17 cellular contexts compared by ENCODE assay signal in genomic region chr15:43880406-43881184, GRCh38. TPM values are rescaled to one million over a fixed set of nuclear protein-coding genes. Genes with fewer than 3 reads are reported as not detected.
DNase-seq lines count a peak whose midpoint lies in the region; ATAC-seq, FAIRE-seq and TF ChIP-seq lines count a peak whose summit lies in the region.
"Had no signal": no experiment of that assay in that cellular context is flagged by ENCODE, and none has a peak within 500 bp of the region (broad histone marks: within the 10 kb centered on the region; RNA-seq: fewer than 3 reads in every experiment).

No MANE protein-coding gene starts in this region.

- TF ChIP-seq POLR2A in GM12891 (IDR thresholded peaks at IDR 0.05; ENCODE audit: low read depth, low read length) = no peak

- peak overlapping the region in 1 of 8 donors; percentile 63 for H3K4me3 Mint-ChIP-seq in naive B cell
- H3K4me3 Mint-ChIP-seq: activated CD4-positive, alpha-beta T cell treated with anti-CD3 and anti-CD28 coated beads, Interleukin-2, amount 10 ng/mL, durations not matched to agents 24 days and 14 days; activated naive CD8-positive, alpha-beta T cell treated with anti-CD3 and anti-CD28 coated beads, Interleukin-2, amount 10 ng/mL, durations not matched to agents 7 days and 5 days; central memory CD8-positive, alpha-beta T cell; nephron progenitor cell had no signal

- peak overlapping the region; percentile 83; the same call in 1 of the 2 replicates for H3K27ac ChIP-seq in VCaP
- H3K27ac ChIP-seq: gastrocnemius medialis, SJSA1 had no signal

- peaks cover 4 to 6% (median 5%) of the 10 kb centered on the region in 3 donors for H3K4me1 Mint-ChIP-seq in naive B cell
- H3K4me1 Mint-ChIP-seq: central memory CD8-positive, alpha-beta T cell had no signal

- no peak for FAIRE-seq in GM12891 (lab: Jason Lieb, UNC)

- peaks cover 0 to 6% of the 10 kb centered on the region in 2 donors for H3K36me3 Mint-ChIP-seq in naive B cell

- ATAC-seq in naive B cell (ENCODE audit: low read depth in 2 of 2) = peak; percentile 51 to 56
- ATAC-seq in omental fat pad (ENCODE audit: low FRiP score) = no peak
- ATAC-seq: gastrocnemius medialis had no signal

- no peaks in the 10 kb centered on the region for H3K9me3 Mint-ChIP-seq in naive B cell
- H3K9me3 Mint-ChIP-seq: activated CD4-positive, alpha-beta T cell treated with anti-CD3 and anti-CD28 coated beads, Interleukin-2, amount 10 ng/mL, durations not matched to agents 24 days and 14 days; activated naive CD8-positive, alpha-beta T cell treated with anti-CD3 and anti-CD28 coated beads, Interleukin-2, amount 10 ng/mL, durations not matched to agents 7 days and 5 days; central memory CD8-positive, alpha-beta T cell; nephron progenitor cell had no signal

- no peak overlapping the region for H3K27ac Mint-ChIP-seq in naive B cell
- H3K27ac Mint-ChIP-seq: activated CD4-positive, alpha-beta T cell treated with anti-CD3 and anti-CD28 coated beads, Interleukin-2, amount 10 ng/mL, durations not matched to agents 24 days and 14 days; activated naive CD8-positive, alpha-beta T cell treated with anti-CD3 and anti-CD28 coated beads, Interleukin-2, amount 10 ng/mL, durations not matched to agents 7 days and 5 days had no signal

- H3K27me3 Mint-ChIP-seq in naive B cell = no peaks in the 10 kb centered on the region
- H3K27me3 Mint-ChIP-seq: activated CD4-positive, alpha-beta T cell treated with anti-CD3 and anti-CD28 coated beads, Interleukin-2, amount 10 ng/mL, durations not matched to agents 24 days and 14 days; activated naive CD8-positive, alpha-beta T cell treated with anti-CD3 and anti-CD28 coated beads, Interleukin-2, amount 10 ng/mL, durations not matched to agents 7 days and 5 days; central memory CD8-positive, alpha-beta T cell had no signal

- DNase-seq in GM12891 (ENCODE audit: insufficient read length, low spot score) = no peak
- DNase-seq in fibroblast of the aortic adventitia (ENCODE audit: low read depth) = peak; percentile 69
- no peak for DNase-seq in naive B cell
- DNase-seq in omental fat pad (ENCODE audit: low spot score) = no peak
- no peak for DNase-seq in SIG-M5 (lab: John Stamatoyannopoulos, UW)
- no peak for DNase-seq in SKM-1 (lab: John Stamatoyannopoulos, UW; ENCODE audit: unreplicated experiment)
- no peak for DNase-seq in AML-193 (lab: John Stamatoyannopoulos, UW)
- DNase-seq: activated CD4-positive, alpha-beta T cell treated with anti-CD3 and anti-CD28 coated beads, Interleukin-2, amount 10 ng/mL, durations not matched to agents 24 days and 14 days; activated naive CD8-positive, alpha-beta T cell treated with anti-CD3 and anti-CD28 coated beads, Interleukin-2, amount 10 ng/mL, durations not matched to agents 7 days and 5 days; gastrocnemius medialis; mesenchymal stem cell; NCI-H345; nephron progenitor cell; NK-92 treated with Interleukin-12 subunit alpha and Interleukin-12 subunit beta, amount 100 ng/mL, for 24 hours had no signal

- H3K4me3 ChIP-seq in fibroblast of the aortic adventitia (ENCODE audit: low read depth, low read length) = no peak overlapping the region
- H3K4me3 ChIP-seq: gastrocnemius medialis, SJSA1 had no signal

- TF ChIP-seq CTCF in VCaP (conservative IDR thresholded peaks at IDR 0.05) = no peak
- TF ChIP-seq CTCF in fibroblast of the aortic adventitia (IDR thresholded peaks at IDR 0.05; ENCODE audit: insufficient read depth, low read length) = no peak
- TF ChIP-seq CTCF in omental fat pad (IDR thresholded peaks at IDR 0.05) = no peak

TF ChIP-seq in GM12891, 5 proteins besides CTCF, POLR2A, EP300 and RAD21:
- no peak for TF ChIP-seq TAF1 (IDR thresholded peaks at IDR 0.05; ENCODE audit: low read depth, low read length)
- 0 out of 2 replicates have a peak, but pooled peaks have one; percentile 36 for TF ChIP-seq POLR2AphosphoS5 (IDR thresholded peaks at IDR 0.05; ENCODE audit: low read depth, low read length)

RNA-seq across cellular contexts. Expression of gene WDR76, which starts 53.8 kb away (rescaled TPM):
- polyA plus RNA-seq in GM12891 (2012; ENCODE audit: low read depth, missing spikeins) = 14.1 TPM
- total RNA-seq in fibroblast of the aortic adventitia (ENCODE audit: low replicate concordance) = 2.9 and 58.2 TPM in 2 replicates
- 1 to 10 TPM; 2.8 to 7.8 (median 6.0) TPM for polyA plus RNA-seq in naive B cell (ENCODE audit: low read depth in 6 of 6)
- 1 to 10 TPM; 2.0 to 9.9 (median 3.2) TPM for total RNA-seq in omental fat pad

RNA-seq across cellular contexts. Expression of gene MFAP1, which starts 56.1 kb away (rescaled TPM):
- 42.0 TPM for polyA plus RNA-seq in GM12891 (2012; ENCODE audit: low read depth, missing spikeins)
- total RNA-seq in fibroblast of the aortic adventitia (ENCODE audit: low replicate concordance) = 24.2 and 57.5 TPM in 2 replicates
- polyA plus RNA-seq in naive B cell (ENCODE audit: low read depth in 6 of 6) = 10 to 100 TPM in 3 of 6 donors, 1 to 10 TPM in 3; 7.2 to 17.0 (median 10.8) TPM
- total RNA-seq in omental fat pad = 10 to 100 TPM; 13.9 to 18.0 (median 14.4) TPM
